ENCODE assay signal across 8 cellular contexts in genomic region chr9:6006968-6007769, GRCh38. TPM values are rescaled to one million over a fixed set of nuclear protein-coding genes. Genes with fewer than 3 reads are reported as not detected.
DNase-seq lines count a peak whose midpoint lies in the region; ATAC-seq and TF ChIP-seq lines count a peak whose summit lies in the region.

No MANE protein-coding gene starts in this region.

- under 1% methylated on average over 57 of the region's 68 CpGs for WGBS in smooth muscle cell (ENCODE audit: low lambda C conversion rate)

- H3F3A ChIP-seq in smooth muscle cell (ENCODE audit: low read depth): peaks cover 14% of the 10 kb centered on the region

- peak overlapping the region; percentile 96 for H3K4me2 ChIP-seq in smooth muscle cell

- peaks cover 6 to 11% (median 10%) of the 10 kb centered on the region in 3 donors for H3K36me3 Mint-ChIP-seq in immature natural killer cell

- peaks cover 69% of the 10 kb centered on the region for H3K79me2 ChIP-seq in smooth muscle cell (ENCODE audit: low read depth)

- CTCF ChIA-PET in A673 (lab: Charles Lee): interaction anchor here (0.6 kb wide), 1 partner anchor 43 kb away, joined by 3 read pairs; no protein-coding TSS in a partner anchor

- intact Hi-C loops in A673 (cut with micrococcal nuclease; ENCODE audit: unreplicated experiment) (loop anchor here (5.0 kb wide), 1 partner anchor 380 kb away; the partner anchor contains the start of gene RIC1), breast epithelium (cut with DNase I; ENCODE audit: low total_unique reads) (no loop called here)

- no peak for TF ChIP-seq POLR2A in breast epithelium (IDR thresholded peaks at IDR 0.05)

- H3K9ac ChIP-seq in smooth muscle cell (ENCODE audit: low read depth): peak overlapping the region; percentile 96

- H3K4me1 ChIP-seq in A673 (ENCODE audit: insufficient read depth, low read length, poor library complexity, severe bottlenecking): peaks cover 14% of the 10 kb centered on the region
- H3K4me1 ChIP-seq in breast epithelium: peaks cover 0 to 3% of the 10 kb centered on the region in 2 donors
- peaks cover 13% of the 10 kb centered on the region for H3K4me1 ChIP-seq in smooth muscle cell (ENCODE audit: low read depth)

- H3K27me3 ChIP-seq in A673 (replicated peaks; ENCODE audit: insufficient read depth, low read depth, low read length, poor library complexity) (no peaks in the 10 kb centered on the region), WERI-Rb-1 (ENCODE audit: insufficient read depth, low read depth, severe bottlenecking) (no peaks in the 10 kb centered on the region), breast epithelium (no peaks in the 10 kb centered on the region), smooth muscle cell (ENCODE audit: low read depth) (no peaks in the 10 kb centered on the region)

- H3K4me3 Mint-ChIP-seq in immature natural killer cell: peak overlapping the region; percentile 91 to 98 (median 96)

- POLR2A ChIA-PET in A673 (lab: Charles Lee; ENCODE audit: low non-redundant PET): interaction anchor here (0.6 kb wide), 1 partner anchor 673 kb away, joined by 10 read pairs; no protein-coding TSS in a partner anchor

- H4K20me1 ChIP-seq in smooth muscle cell (ENCODE audit: low read depth): peaks cover 61% of the 10 kb centered on the region

- H3K27ac Mint-ChIP-seq in immature natural killer cell: peak overlapping the region; percentile 73 to 93 (median 90)

- H3K4me1 Mint-ChIP-seq in immature natural killer cell: peaks cover 42 to 84% of the 10 kb centered on the region in 2 donors

- no peaks in the 10 kb centered on the region for H3K36me3 ChIP-seq in A673 (ENCODE audit: insufficient read depth, low read length, poor library complexity, severe bottlenecking)
- peaks cover 18% of the 10 kb centered on the region for H3K36me3 ChIP-seq in WERI-Rb-1
- no peaks in the 10 kb centered on the region for H3K36me3 ChIP-seq in breast epithelium
- no peaks in the 10 kb centered on the region for H3K36me3 ChIP-seq in smooth muscle cell (ENCODE audit: low read depth)

- H2AFZ ChIP-seq in smooth muscle cell (ENCODE audit: low read depth): peak overlapping the region; percentile 70

- peak; percentile 95 for DNase-seq in A673 (ENCODE audit: low spot score)
- peak; percentile 95 for DNase-seq in NCI-H2196 treated with DMSO at 0.1 percent for 48 hours (lab: John Stamatoyannopoulos, UW; ENCODE audit: unreplicated experiment)
- peak; percentile 94 for DNase-seq in WERI-Rb-1
- DNase-seq in breast epithelium (ENCODE audit: low spot score in 2 of 2): peak; percentile 73 to 86
- peak; percentile 80 to 83 (median 82) for DNase-seq in immature natural killer cell
- DNase-seq in smooth muscle cell (lab: John Stamatoyannopoulos, UW; ENCODE audit: unreplicated experiment): peak; percentile 57

- H3K9me3 ChIP-seq in A673 (ENCODE audit: low read depth, low read length, poor library complexity, severe bottlenecking) (no peaks in the 10 kb centered on the region), WERI-Rb-1 (ENCODE audit: severe bottlenecking) (no peaks in the 10 kb centered on the region), breast epithelium (no peaks in the 10 kb centered on the region), smooth muscle cell (replicated peaks; ENCODE audit: low read depth) (no peaks in the 10 kb centered on the region)

- peak overlapping the region; percentile 82 for H3K27ac ChIP-seq in A673 (ENCODE audit: low read depth, low read length, poor library complexity, severe bottlenecking)
- H3K27ac ChIP-seq in WERI-Rb-1: peak overlapping the region; percentile 96
- peak overlapping the region; percentile 98 to 100 for H3K27ac ChIP-seq in breast epithelium
- peak overlapping the region; percentile 98 for H3K27ac ChIP-seq in smooth muscle cell (ENCODE audit: low read depth)

- ATAC-seq in GM18868 (IDR thresholded peaks at IDR 0.05; ENCODE audit: unreplicated experiment) (peak; percentile 80), HG03108 (IDR thresholded peaks at IDR 0.05; ENCODE audit: unreplicated experiment) (peak; percentile 48)

- no peaks in the 10 kb centered on the region for H3K9me3 Mint-ChIP-seq in immature natural killer cell

- H3K4me3 ChIP-seq in A673 (ENCODE audit: low read depth, low read length, poor library complexity, severe bottlenecking) (peak overlapping the region; percentile 86), WERI-Rb-1 (ENCODE audit: low read depth, low read length) (peak overlapping the region; percentile 66), breast epithelium (peak overlapping the region; percentile 85 to 96 (median 89)), smooth muscle cell (peak overlapping the region; percentile 100)

- no peak for TF ChIP-seq CTCF in A673 (conservative IDR thresholded peaks at IDR 0.05; ENCODE audit: low read depth, low read length)
- no peak for TF ChIP-seq CTCF in WERI-Rb-1 (IDR thresholded peaks at IDR 0.05; ENCODE audit: low read depth, low read length)
- TF ChIP-seq CTCF in breast epithelium (IDR thresholded peaks at IDR 0.05): no peak
- TF ChIP-seq CTCF in smooth muscle cell (IDR thresholded peaks at IDR 0.05; ENCODE audit: borderline replicate concordance, insufficient read depth, poor library complexity, severe bottlenecking): no peak

- no TSS peak for BruUV-seq in A673 (replicated peaks; lab: Mats Ljungman, UMichigan)

- peaks cover 10 to 12% (median 10%) of the 10 kb centered on the region in 3 donors for H3K27me3 Mint-ChIP-seq in immature natural killer cell (ENCODE audit: low read depth in 3 of 3)

RNA-seq across cellular contexts. Expression of gene RANBP6, which starts 8.3 kb away (rescaled TPM):
- total RNA-seq in A673 (2021) (16.8 and 20.1 TPM in 2 replicates), breast epithelium (10 to 100 TPM; 16.1 to 24.9 (median 19.2) TPM), smooth muscle cell (41.9 and 51.9 TPM in 2 replicates)
- polyA plus RNA-seq in immature natural killer cell (10 to 100 TPM; 11.9 to 20.7 (median 16.0) TPM), smooth muscle cell (14.1 and 20.5 TPM in 2 replicates)

Comparison
In these comparisons a context has a peak if more than half of its experiments do, and no peak if none do; other contexts are left out.
1. Peak in every context shown above with its lines: DNase-seq, ATAC-seq, H3K4me3 ChIP-seq and H3K27ac ChIP-seq.